In the genomic region with DNA sequence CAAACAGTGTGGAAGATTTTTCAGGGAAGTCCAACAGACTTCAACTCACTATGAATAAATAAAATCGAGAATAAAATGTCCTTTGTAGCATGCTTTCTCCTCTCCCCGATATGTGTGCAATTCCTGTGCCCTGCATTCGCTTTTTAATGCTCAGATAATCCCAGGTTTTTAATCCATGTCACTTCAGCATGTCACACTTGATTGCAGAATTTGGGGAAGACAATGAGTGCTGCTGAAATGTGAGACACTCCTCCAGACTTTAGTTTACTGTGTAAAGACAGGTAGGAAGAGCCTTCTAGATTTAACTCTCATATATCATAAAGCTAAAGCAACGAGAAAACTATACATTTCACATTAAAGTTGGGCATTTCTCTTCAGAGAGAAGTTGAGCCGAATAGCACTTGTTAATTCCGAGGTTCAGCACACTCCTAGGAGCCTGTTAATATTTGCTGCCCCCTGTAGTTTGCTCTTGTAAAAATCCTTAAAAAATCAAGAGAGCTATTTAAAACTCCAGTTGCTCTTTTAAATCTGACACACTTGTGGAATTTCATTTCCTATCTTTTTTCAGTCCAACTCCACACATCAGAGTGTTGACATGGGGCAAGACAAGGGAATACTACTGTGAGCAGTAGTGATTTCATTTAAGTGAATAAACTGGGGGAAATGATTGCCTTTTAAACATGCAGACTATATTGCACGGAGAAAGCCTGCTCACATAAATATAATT, we compare ENCODE assay signal across 8 cellular contexts.
DNase-seq lines count a peak whose midpoint lies in the region; ATAC-seq and TF ChIP-seq lines count a peak whose summit lies in the region.

No MANE protein-coding gene starts in this region.

- H2BK120ac ChIP-seq in mesendoderm (ENCODE audit: low read depth, low read length), result no peak overlapping the region

- H3K79me1 ChIP-seq in mesendoderm (ENCODE audit: low read length), result no peaks in the 10 kb centered on the region

- H3K27me3 ChIP-seq in dorsolateral prefrontal cortex (no peaks in the 10 kb centered on the region), mesendoderm (ENCODE audit: insufficient read depth, low read length, poor library complexity) (no peaks in the 10 kb centered on the region)

- ATAC-seq in stimulated activated naive CD8-positive, alpha-beta T cell treated with anti-CD3 and anti-CD28 coated beads, Interleukin-15, amount 100 ng/mL, for 72 hours, result peak; percentile 37
- ATAC-seq in stimulated activated naive CD8-positive, alpha-beta T cell treated with anti-CD3 and anti-CD28 coated beads, Interleukin-15, Interleukin-2, amounts not matched to agents 100 U/mL and 50 U/mL, for 24 hours, result no peak
- no peak for ATAC-seq in GM19397 (IDR thresholded peaks at IDR 0.05; ENCODE audit: unreplicated experiment)

- no peak overlapping the region for H3K23ac ChIP-seq in mesendoderm (ENCODE audit: low read length)

- peak overlapping the region; percentile 40 for H3K56ac ChIP-seq in mesendoderm (ENCODE audit: low read length)

- no peak overlapping the region for H3K4me3 Mint-ChIP-seq in stimulated activated naive CD8-positive, alpha-beta T cell treated with anti-CD3 and anti-CD28 coated beads, Interleukin-15, amount 100 ng/mL, for 72 hours
- H3K4me3 Mint-ChIP-seq in activated naive CD8-positive, alpha-beta T cell treated with anti-CD3 and anti-CD28 coated beads for 36 hours, result no peak overlapping the region

- no peak overlapping the region for H3K4me2 ChIP-seq in mesendoderm (ENCODE audit: low read length)

- no peaks in the 10 kb centered on the region for H3K9me3 Mint-ChIP-seq in stimulated activated naive CD8-positive, alpha-beta T cell treated with anti-CD3 and anti-CD28 coated beads, Interleukin-15, amount 100 ng/mL, for 72 hours
- no peaks in the 10 kb centered on the region for H3K9me3 Mint-ChIP-seq in activated naive CD8-positive, alpha-beta T cell treated with anti-CD3 and anti-CD28 coated beads for 36 hours

- peak; percentile 26 to 90 (median 74) for TF ChIP-seq CTCF in dorsolateral prefrontal cortex (IDR thresholded peaks at IDR 0.05 in 54 of 56, conservative IDR thresholded peaks at IDR 0.05 in 2 of 56; ENCODE audit: low read depth in 1 of 56, partially characterized antibody in 56 of 56)

- no peak overlapping the region for H3K18ac ChIP-seq in mesendoderm (ENCODE audit: low read length)

- H4K5ac ChIP-seq in mesendoderm (ENCODE audit: low read length), result no peak overlapping the region

- peak overlapping the region in 53 of 59 donors; percentile 6 to 64 (median 33) for H3K4me3 ChIP-seq in dorsolateral prefrontal cortex
- H3K4me3 ChIP-seq in mesendoderm (ENCODE audit: low read length), result no peak overlapping the region

- H4K8ac ChIP-seq in mesendoderm (ENCODE audit: low read depth, low read length), result no peak overlapping the region

- H2AK5ac ChIP-seq in mesendoderm (ENCODE audit: low read length), result no peak overlapping the region

- no peaks in the 10 kb centered on the region for H3K36me3 ChIP-seq in mesendoderm (ENCODE audit: control insufficient read depth, insufficient read depth, low read length)

- H3K27ac Mint-ChIP-seq in stimulated activated naive CD8-positive, alpha-beta T cell treated with anti-CD3 and anti-CD28 coated beads, Interleukin-15, amount 100 ng/mL, for 72 hours, result no peak overlapping the region
- H3K27ac Mint-ChIP-seq in activated naive CD8-positive, alpha-beta T cell treated with anti-CD3 and anti-CD28 coated beads for 36 hours, result no peak overlapping the region

- no peak overlapping the region for H3K9ac ChIP-seq in mesendoderm (ENCODE audit: low read length)

- no peaks in the 10 kb centered on the region for H3K27me3 Mint-ChIP-seq in stimulated activated naive CD8-positive, alpha-beta T cell treated with anti-CD3 and anti-CD28 coated beads, Interleukin-15, amount 100 ng/mL, for 72 hours
- peaks cover 8% of the 10 kb centered on the region for H3K27me3 Mint-ChIP-seq in activated naive CD8-positive, alpha-beta T cell treated with anti-CD3 and anti-CD28 coated beads for 36 hours

- no peak overlapping the region for H3K4ac ChIP-seq in mesendoderm (ENCODE audit: low read depth, low read length)

- no peaks in the 10 kb centered on the region for H3K79me2 ChIP-seq in mesendoderm (ENCODE audit: control insufficient read depth, insufficient read depth, low read length)

- no peak overlapping the region for H2BK15ac ChIP-seq in mesendoderm (replicated peaks; ENCODE audit: low read depth)

- H3K4me1 Mint-ChIP-seq in stimulated activated naive CD8-positive, alpha-beta T cell treated with anti-CD3 and anti-CD28 coated beads, Interleukin-15, amount 100 ng/mL, for 72 hours, result no peaks in the 10 kb centered on the region
- H3K4me1 Mint-ChIP-seq in activated naive CD8-positive, alpha-beta T cell treated with anti-CD3 and anti-CD28 coated beads for 36 hours, result no peaks in the 10 kb centered on the region

- H3K36me3 Mint-ChIP-seq in activated naive CD8-positive, alpha-beta T cell treated with anti-CD3 and anti-CD28 coated beads for 36 hours, result no peaks in the 10 kb centered on the region

- peak overlapping the region in 54 of 59 donors; percentile 29 to 92 (median 75) for H3K27ac ChIP-seq in dorsolateral prefrontal cortex
- no peak overlapping the region for H3K27ac ChIP-seq in mesendoderm (ENCODE audit: low read depth, low read length)

- intact Hi-C loops in dorsolateral prefrontal cortex (cut with DNase I) (loop anchor here (2.0 to 5.0 kb wide), 4 partner anchors 38 to 107 kb away; no protein-coding TSS in a partner anchor), posterior vena cava (cut with DNase I) (no loop called here)

- DNase-seq in stimulated activated naive CD8-positive, alpha-beta T cell treated with anti-CD3 and anti-CD28 coated beads, Interleukin-15, amount 100 ng/mL, for 72 hours, result no peak
- DNase-seq in stimulated activated naive CD8-positive, alpha-beta T cell treated with anti-CD3 and anti-CD28 coated beads, Interleukin-15, Interleukin-2, amounts not matched to agents 100 U/mL and 50 U/mL, for 24 hours, result no peak
- DNase-seq in NCI-H69 (lab: John Stamatoyannopoulos, UW) (peak; percentile 83), dorsolateral prefrontal cortex (no peak), mesendoderm (peak; percentile 63), posterior vena cava (ENCODE audit: low spot score) (no peak)
- no peak for DNase-seq in activated naive CD8-positive, alpha-beta T cell treated with anti-CD3 and anti-CD28 coated beads for 36 hours

- H2BK5ac ChIP-seq in mesendoderm (ENCODE audit: low read length), result no peak overlapping the region

- WGBS in mesendoderm (ENCODE audit: extremely low coverage, insufficient coverage, low lambda C conversion rate), result no CpG with 5 or more reads among the region's 7 CpGs

- peaks cover 1% of the 10 kb centered on the region for H3K4me1 ChIP-seq in mesendoderm (ENCODE audit: control insufficient read depth, low read depth, low read length)

Comparison
In these comparisons a context has a peak if more than half of its experiments do, and no peak if none do; other contexts are left out.
1. DNase-seq: peak in NCI-H69 (single experiment) and mesendoderm (single experiment); none in stimulated activated naive CD8-positive, alpha-beta T cell treated with anti-CD3 and anti-CD28 coated beads, Interleukin-15, amount 100 ng/mL, for 72 hours (0 of 2), stimulated activated naive CD8-positive, alpha-beta T cell treated with anti-CD3 and anti-CD28 coated beads, Interleukin-15, Interleukin-2, amounts not matched to agents 100 U/mL and 50 U/mL, for 24 hours (single experiment), dorsolateral prefrontal cortex (0 of 10), posterior vena cava (single experiment) and activated naive CD8-positive, alpha-beta T cell treated with anti-CD3 and anti-CD28 coated beads for 36 hours (single experiment).
2. intact Hi-C loops: an anchor here in dorsolateral prefrontal cortex (2.0 to 5.0 kb wide); none called in posterior vena cava.